Comparison of ENCODE assay signal across 8 cellular contexts in genomic region chr5:14399054-14399657, GRCh38.
DNase-seq lines count a peak whose midpoint lies in the region; ATAC-seq, FAIRE-seq and TF ChIP-seq lines count a peak whose summit lies in the region.

No MANE protein-coding gene starts in this region.

- H3K27me3 Mint-ChIP-seq in activated T-helper 17 cell treated with anti-CD3 and anti-CD28 coated beads, Interleukin-2, amount 50 U/mL, for 72 hours, result peaks cover 3% of the 10 kb centered on the region

- TF ChIP-seq CTCF in AG04449 (IDR thresholded peaks at IDR 0.05; ENCODE audit: insufficient read depth, low read length, missing control alignments) (peak; percentile 30), GM12875 (IDR thresholded peaks at IDR 0.05; ENCODE audit: borderline replicate concordance, insufficient read depth, low read depth, low read length) (peak; percentile 34; the same call in 1 of the 2 replicates), stomach (IDR thresholded peaks at IDR 0.05) (peak in 5 of 7 experiments; percentile 6 to 57 (median 54))

- POLR2A ChIA-PET in AG04449 (lab: Yijun Ruan, JAX), result interaction anchor here (1.9 kb wide), 1 partner anchor 42 kb away, joined by 7 read pairs; no protein-coding TSS in a partner anchor

- H3K9me3 Mint-ChIP-seq in activated T-helper 17 cell treated with anti-CD3 and anti-CD28 coated beads, Interleukin-2, amount 50 U/mL, for 72 hours, result peaks cover 6% of the 10 kb centered on the region

- intact Hi-C loops in left ventricle myocardium superior (cut with micrococcal nuclease) (no loop called here), stomach (cut with DNase I; ENCODE audit: low total_unique reads) (no loop called here)

- no peaks in the 10 kb centered on the region for H3K36me3 Mint-ChIP-seq in activated T-helper 17 cell treated with anti-CD3 and anti-CD28 coated beads, Interleukin-2, amount 50 U/mL, for 72 hours (ENCODE audit: low read depth)

- H3K9me3 ChIP-seq in stomach, result no peaks in the 10 kb centered on the region

- H3K27ac Mint-ChIP-seq in activated T-helper 17 cell treated with anti-CD3 and anti-CD28 coated beads, Interleukin-2, amount 50 U/mL, for 72 hours, result no peak overlapping the region

- no peak overlapping the region for H3K4me3 ChIP-seq in AG04449 (ENCODE audit: low read depth, low read length)
- no peak overlapping the region for H3K4me3 ChIP-seq in GM12875 (ENCODE audit: low read depth, low read length)
- H3K4me3 ChIP-seq in stomach, result no peak overlapping the region

- H3K27ac ChIP-seq in stomach, result no peak overlapping the region

- no peaks in the 10 kb centered on the region for H3K27me3 ChIP-seq in stomach

- DNase-seq in AG04449 (ENCODE audit: low read depth, low spot score), result no peak
- peak; percentile 62 for DNase-seq in NCI-H2171 treated with DMSO at 0.1 percent for 48 hours (lab: John Stamatoyannopoulos, UW)
- no peak for DNase-seq in left ventricle myocardium superior
- DNase-seq in stomach, result no peak
- no peak for DNase-seq in H54 (ENCODE audit: insufficient read length, low spot score)
- DNase-seq in GF-D8 (lab: John Stamatoyannopoulos, UW), result no peak

- no peak overlapping the region for H3K4me3 Mint-ChIP-seq in activated T-helper 17 cell treated with anti-CD3 and anti-CD28 coated beads, Interleukin-2, amount 50 U/mL, for 72 hours

- ATAC-seq in activated T-helper 17 cell treated with anti-CD3 and anti-CD28 coated beads, Interleukin-2, amount 50 U/mL, for 72 hours (replicated peaks), result peak; percentile 47
- peak; percentile 39 for ATAC-seq in left ventricle myocardium superior

- no peak for FAIRE-seq in H54 (lab: Jason Lieb, UNC)

- peaks cover 15% of the 10 kb centered on the region for H3K4me1 Mint-ChIP-seq in activated T-helper 17 cell treated with anti-CD3 and anti-CD28 coated beads, Interleukin-2, amount 50 U/mL, for 72 hours

- CTCF ChIA-PET in AG04449 (lab: Yijun Ruan, JAX), result interaction anchor here (0.6 to 9.5 kb wide), 25 partner anchors 8 to 424 kb away, joined by 3 to 151 read pairs (median 3); no protein-coding TSS in a partner anchor

- H3K36me3 ChIP-seq in stomach, result peaks cover 6 to 76% (median 52%) of the 10 kb centered on the region in 4 donors

- TF ChIP-seq POLR2A in stomach (IDR thresholded peaks at IDR 0.05), result no peak
- TF ChIP-seq POLR2A in H54 (IDR thresholded peaks at IDR 0.05; ENCODE audit: low read depth, low read length), result no peak

- TF ChIP-seq EP300 in stomach (IDR thresholded peaks at IDR 0.05), result no peak

- peaks cover 0 to 25% (median 11%) of the 10 kb centered on the region in 4 donors for H3K4me1 ChIP-seq in stomach

- WGBS in stomach, 5 donors, result 42 to 56% (median 49%) methylated on average over 3 of the region's 3 CpGs
